Comparison of ENCODE assay signal across 1 cellular context in the genomic region with DNA sequence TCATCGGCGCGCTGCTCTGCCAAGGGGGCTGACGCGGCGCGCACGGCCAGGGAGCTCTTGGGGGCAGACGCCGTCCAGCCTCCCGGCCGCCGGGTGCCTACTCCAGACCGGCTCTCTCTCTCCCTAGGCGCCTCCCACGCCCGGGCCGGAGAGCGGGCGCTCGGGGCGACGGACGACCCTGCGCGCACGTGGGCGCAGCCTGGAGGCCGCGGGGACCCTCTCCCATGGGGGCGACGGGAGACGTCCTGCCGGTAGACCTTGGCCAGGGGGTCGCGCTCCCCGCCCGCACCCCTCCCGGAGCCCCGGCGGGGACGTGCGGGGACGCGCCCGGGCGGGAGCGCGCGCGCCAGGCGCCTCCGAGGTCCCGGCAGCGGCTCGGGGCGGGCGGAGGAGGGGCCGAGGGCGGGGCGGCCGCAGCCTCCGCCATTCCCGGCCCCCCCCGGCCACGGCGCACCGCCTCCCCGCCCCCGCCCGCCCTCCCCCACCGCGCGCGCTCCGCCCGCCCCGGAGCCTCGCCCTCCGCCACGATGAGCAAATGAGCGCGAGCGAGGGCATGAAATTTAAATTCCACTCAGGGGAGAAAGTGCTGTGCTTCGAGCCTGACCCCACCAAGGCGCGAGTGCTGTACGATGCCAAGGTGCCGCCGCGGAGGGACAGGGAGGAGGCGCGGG.
A peak's percentile ranks its signal among the peaks of the same experiment; 100 is the strongest.
TF ChIP-seq lines count a peak whose summit lies in the region.

Gene MSL3 (plus strand): TSS at position 509 of the 671 bp plus-strand sequence. CDS start 27 bp downstream, at position 536.

TF ChIP-seq in K562, 482 proteins besides CTCF, POLR2A, EP300 and RAD21 (continued from another document and continues in another):
- TF ChIP-seq, protein P1, sequence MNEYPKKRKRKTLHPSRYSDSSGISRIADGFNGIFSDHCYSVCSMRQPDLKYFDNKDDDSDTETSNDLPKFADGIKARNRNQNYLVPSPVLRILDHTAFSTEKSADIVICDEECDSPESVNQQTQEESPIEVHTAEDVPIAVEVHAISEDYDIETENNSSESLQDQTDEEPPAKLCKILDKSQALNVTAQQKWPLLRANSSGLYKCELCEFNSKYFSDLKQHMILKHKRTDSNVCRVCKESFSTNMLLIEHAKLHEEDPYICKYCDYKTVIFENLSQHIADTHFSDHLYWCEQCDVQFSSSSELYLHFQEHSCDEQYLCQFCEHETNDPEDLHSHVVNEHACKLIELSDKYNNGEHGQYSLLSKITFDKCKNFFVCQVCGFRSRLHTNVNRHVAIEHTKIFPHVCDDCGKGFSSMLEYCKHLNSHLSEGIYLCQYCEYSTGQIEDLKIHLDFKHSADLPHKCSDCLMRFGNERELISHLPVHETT (CRISPR knock-in tag; conservative IDR thresholded peaks at IDR 0.05 in 1 of 2, IDR thresholded peaks at IDR 0.05 in 1 of 2): peak in 1 of 2 experiments; percentile 93; a peak in 2 of 4 replicates
- TF ChIP-seq E2F6 (IDR thresholded peaks at IDR 0.05; ENCODE audit: borderline replicate concordance in 1 of 2, extremely low read depth in 1 of 2, insufficient read depth in 1 of 2, insufficient read length in 1 of 2, low read depth in 1 of 2, low read length in 1 of 2, poor library complexity in 1 of 2, severe bottlenecking in 1 of 2) (peak; percentile 47 to 69), HIVEP1 (CRISPR knock-in tag; IDR thresholded peaks at IDR 0.05) (no peak), MGA (IDR thresholded peaks at IDR 0.05) (peak; percentile 41; the same call in 1 of the 2 replicates), ZNF197 (CRISPR knock-in tag; IDR thresholded peaks at IDR 0.05; ENCODE audit: low read depth) (no peak), ETS1 (conservative IDR thresholded peaks at IDR 0.05; ENCODE audit: control insufficient read depth, low read depth, low read length) (peak; percentile 54; the same call in 1 of the 2 replicates), USF1 (CRISPR knock-in tag; IDR thresholded peaks at IDR 0.05) (0 out of 2 replicates have a peak, but pooled peaks have one; percentile 27), SOX6 (IDR thresholded peaks at IDR 0.05) (0 out of 2 replicates have a peak, but pooled peaks have one; percentile 19), ZNF507 (tag; conservative IDR thresholded peaks at IDR 0.05) (no peak), NONO (IDR thresholded peaks at IDR 0.05; ENCODE audit: low read depth in 2 of 2, low read length in 1 of 2) (peak; percentile 77 to 78; a peak in 3 of 4 replicates), NFXL1 (CRISPR knock-in tag; IDR thresholded peaks at IDR 0.05) (no peak), NRF1 (conservative IDR thresholded peaks at IDR 0.05 in 1 of 2, IDR thresholded peaks at IDR 0.05 in 1 of 2) (peak in 1 of 2 experiments; percentile 29; a peak in 1 of 4 replicates), CXXC5 (CRISPR knock-in tag; IDR thresholded peaks at IDR 0.05) (peak; percentile 65), MITF (IDR thresholded peaks at IDR 0.05) (no peak), FOXA3 (CRISPR knock-in tag; conservative IDR thresholded peaks at IDR 0.05 in 1 of 2, IDR thresholded peaks at IDR 0.05 in 1 of 2) (no peak), PYGO2 (tag; IDR thresholded peaks at IDR 0.05) (no peak), TAF1 (IDR thresholded peaks at IDR 0.05; ENCODE audit: control insufficient read depth, extremely low read depth, insufficient read depth, low read length, severe bottlenecking) (peak; percentile 37), ZNF277 (CRISPR knock-in tag; IDR thresholded peaks at IDR 0.05; ENCODE audit: borderline replicate concordance) (no peak)
- TF ChIP-seq, protein P2, sequence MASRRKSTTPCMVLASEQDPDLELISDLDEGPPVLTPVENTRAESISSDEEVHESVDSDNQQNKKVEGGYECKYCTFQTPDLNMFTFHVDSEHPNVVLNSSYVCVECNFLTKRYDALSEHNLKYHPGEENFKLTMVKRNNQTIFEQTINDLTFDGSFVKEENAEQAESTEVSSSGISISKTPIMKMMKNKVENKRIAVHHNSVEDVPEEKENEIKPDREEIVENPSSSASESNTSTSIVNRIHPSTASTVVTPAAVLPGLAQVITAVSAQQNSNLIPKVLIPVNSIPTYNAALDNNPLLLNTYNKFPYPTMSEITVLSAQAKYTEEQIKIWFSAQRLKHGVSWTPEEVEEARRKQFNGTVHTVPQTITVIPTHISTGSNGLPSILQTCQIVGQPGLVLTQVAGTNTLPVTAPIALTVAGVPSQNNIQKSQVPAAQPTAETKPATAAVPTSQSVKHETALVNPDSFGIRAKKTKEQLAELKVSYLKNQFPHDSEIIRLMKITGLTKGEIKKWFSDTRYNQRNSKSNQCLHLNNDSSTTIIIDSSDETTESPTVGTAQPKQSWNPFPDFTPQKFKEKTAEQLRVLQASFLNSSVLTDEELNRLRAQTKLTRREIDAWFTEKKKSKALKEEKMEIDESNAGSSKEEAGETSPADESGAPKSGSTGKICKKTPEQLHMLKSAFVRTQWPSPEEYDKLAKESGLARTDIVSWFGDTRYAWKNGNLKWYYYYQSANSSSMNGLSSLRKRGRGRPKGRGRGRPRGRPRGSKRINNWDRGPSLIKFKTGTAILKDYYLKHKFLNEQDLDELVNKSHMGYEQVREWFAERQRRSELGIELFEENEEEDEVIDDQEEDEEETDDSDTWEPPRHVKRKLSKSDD (conservative IDR thresholded peaks at IDR 0.05; ENCODE audit: low read length): no peak
- TF ChIP-seq, protein P3, sequence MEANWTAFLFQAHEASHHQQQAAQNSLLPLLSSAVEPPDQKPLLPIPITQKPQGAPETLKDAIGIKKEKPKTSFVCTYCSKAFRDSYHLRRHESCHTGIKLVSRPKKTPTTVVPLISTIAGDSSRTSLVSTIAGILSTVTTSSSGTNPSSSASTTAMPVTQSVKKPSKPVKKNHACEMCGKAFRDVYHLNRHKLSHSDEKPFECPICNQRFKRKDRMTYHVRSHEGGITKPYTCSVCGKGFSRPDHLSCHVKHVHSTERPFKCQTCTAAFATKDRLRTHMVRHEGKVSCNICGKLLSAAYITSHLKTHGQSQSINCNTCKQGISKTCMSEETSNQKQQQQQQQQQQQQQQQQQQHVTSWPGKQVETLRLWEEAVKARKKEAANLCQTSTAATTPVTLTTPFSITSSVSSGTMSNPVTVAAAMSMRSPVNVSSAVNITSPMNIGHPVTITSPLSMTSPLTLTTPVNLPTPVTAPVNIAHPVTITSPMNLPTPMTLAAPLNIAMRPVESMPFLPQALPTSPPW (CRISPR knock-in tag; IDR thresholded peaks at IDR 0.05): peak; percentile 97
